23 cellular contexts compared by ENCODE assay signal in genomic region chr1:52963101-52963500, GRCh38.
"Had no signal": no experiment of that assay in that cellular context is flagged by ENCODE, and none has a peak within 500 bp of the region (broad histone marks: within the 10 kb centered on the region; RNA-seq: fewer than 3 reads in every experiment).

No MANE protein-coding gene starts in this region.

- H3K27me3 Mint-ChIP-seq: naive B cell had no signal

- H3K4me3 Mint-ChIP-seq: mesothelial cell of epicardium, naive B cell had no signal

- ATAC-seq: foreskin keratinocyte, gastroesophageal sphincter, heart right ventricle, left lung, left ventricle myocardium superior, lower lobe of right lung, mucosa of descending colon had no signal

- H3K27ac Mint-ChIP-seq: mesothelial cell of epicardium, naive B cell had no signal

- H3K4me3 ChIP-seq: coronary artery, dorsolateral prefrontal cortex, esophagus muscularis mucosa, gastroesophageal sphincter, heart right ventricle, left lung, lower lobe of right lung, mucosa of descending colon had no signal

- DNase-seq: dermis blood vessel endothelial cell; dorsolateral prefrontal cortex; effector CD4-positive, alpha-beta T cell; effector memory CD4-positive, alpha-beta T cell; foreskin keratinocyte; heart right ventricle; hippocampal formation; left cardiac atrium; left lung; left ventricle myocardium superior; lower lobe of right lung; mesenchymal stem cell; mucosa of descending colon; naive B cell had no signal

- H3K27ac ChIP-seq: coronary artery, dorsolateral prefrontal cortex, esophagus muscularis mucosa, foreskin keratinocyte, gastroesophageal sphincter, heart right ventricle, left lung, lower lobe of right lung had no signal

- H3K4me1 Mint-ChIP-seq: mesothelial cell of epicardium, naive B cell had no signal

- FAIRE-seq: colon, endothelial cell of umbilical vein, frontal cortex, islet of Langerhans, keratinocyte had no signal

- H3K27me3 ChIP-seq: dorsolateral prefrontal cortex, esophagus muscularis mucosa, foreskin keratinocyte, gastroesophageal sphincter, heart right ventricle, left lung had no signal

- H3K9me3 Mint-ChIP-seq: mesothelial cell of epicardium, naive B cell had no signal

- H3K4me1 ChIP-seq: esophagus muscularis mucosa, foreskin keratinocyte, gastroesophageal sphincter, heart right ventricle, left lung, lower lobe of right lung had no signal

- H3K9me3 ChIP-seq: esophagus muscularis mucosa, gastroesophageal sphincter, heart right ventricle, left lung, lower lobe of right lung, mucosa of descending colon had no signal
